8 cellular contexts compared by ENCODE assay signal in the genomic region with DNA sequence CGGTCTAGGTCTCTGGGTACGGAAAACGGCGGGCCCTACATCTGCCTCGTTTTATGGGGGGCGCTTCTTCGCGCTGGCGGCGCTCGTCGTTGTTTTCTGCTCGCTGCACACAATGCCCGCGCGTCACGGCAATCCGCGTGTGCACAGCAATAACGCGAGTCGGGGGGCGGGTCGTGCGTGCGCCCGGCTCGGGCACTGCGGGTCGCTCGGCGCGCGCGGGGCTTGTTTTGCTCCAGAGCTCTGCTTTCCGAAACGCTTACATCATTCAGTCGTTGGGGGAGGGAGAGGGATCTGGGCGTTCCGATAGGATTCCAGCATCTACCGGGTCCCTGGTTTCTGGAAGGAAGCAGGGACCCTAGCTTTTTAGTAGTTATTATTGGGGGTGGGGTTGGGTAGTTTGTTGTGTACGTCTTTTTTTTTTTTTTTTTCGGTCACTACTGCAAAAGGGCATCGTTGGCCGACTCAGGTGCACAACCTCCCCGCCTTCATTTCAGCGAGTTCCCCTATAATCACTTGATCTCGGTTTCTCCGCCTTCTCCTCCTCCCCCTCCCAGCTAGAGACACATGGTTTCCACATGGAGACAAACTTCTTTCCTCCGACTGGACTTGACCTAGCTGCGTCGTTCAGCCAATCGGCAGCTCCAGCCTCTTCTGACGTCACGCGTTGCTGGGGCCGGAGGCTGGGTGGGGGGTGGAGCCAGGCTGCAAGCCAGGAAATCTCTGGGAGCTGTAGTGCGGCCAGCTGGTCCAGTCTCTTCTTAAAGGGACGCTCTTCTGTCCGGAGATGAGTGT. TPM values are rescaled to one million over a fixed set of nuclear protein-coding genes. Genes with fewer than 3 reads are reported as not detected.
DNase-seq lines count a peak whose midpoint lies in the region; ATAC-seq, FAIRE-seq and TF ChIP-seq lines count a peak whose summit lies in the region.

No MANE protein-coding gene starts in this region.

- POLR2A ChIA-PET in AG04449 (lab: Yijun Ruan, JAX), result interaction anchor here (0.6 to 1.1 kb wide), 2 partner anchors 11 to 708 kb away, joined by 3 to 7 read pairs; a partner anchor contains a TSS

- H3K4me3 ChIP-seq in AG04449 (ENCODE audit: low read depth, low read length), result peak overlapping the region; percentile 80
- H3K4me3 ChIP-seq in WI38 (ENCODE audit: low read depth, low read length), result peak overlapping the region; percentile 83
- H3K4me3 ChIP-seq in bronchial epithelial cell (ENCODE audit: low read depth, low read length), result peak overlapping the region; percentile 79
- H3K4me3 ChIP-seq in iPS-20b (ENCODE audit: low read length), result peak overlapping the region; percentile 86
- H3K4me3 ChIP-seq in skeletal muscle satellite cell (ENCODE audit: low read length), result peak overlapping the region; percentile 77

- H3K36me3 ChIP-seq in bronchial epithelial cell (ENCODE audit: control insufficient read depth, insufficient read depth, low read length) (no peaks in the 10 kb centered on the region), iPS-20b (ENCODE audit: insufficient read depth, low read depth, low read length) (no peaks in the 10 kb centered on the region), skeletal muscle satellite cell (ENCODE audit: insufficient read depth, low read length) (no peaks in the 10 kb centered on the region)

- peak; percentile 74 for ATAC-seq in GM18907 (IDR thresholded peaks at IDR 0.05; ENCODE audit: unreplicated experiment)
- ATAC-seq in HG03175 (IDR thresholded peaks at IDR 0.05; ENCODE audit: unreplicated experiment), result peak; percentile 75

- H3K9me3 ChIP-seq in iPS-20b (ENCODE audit: insufficient read depth, low read depth, low read length) (no peaks in the 10 kb centered on the region), skeletal muscle satellite cell (replicated peaks; ENCODE audit: low read length) (no peaks in the 10 kb centered on the region)

- no peak overlapping the region for H3K27ac ChIP-seq in iPS-20b (ENCODE audit: low read length)

- peak; percentile 92 for DNase-seq in AG04449 (ENCODE audit: low read depth, low spot score)
- peak; percentile 94 for DNase-seq in NCI-H2227 treated with DMSO at 0.1 percent for 48 hours (lab: John Stamatoyannopoulos, UW)
- peak; percentile 98 for DNase-seq in bronchial epithelial cell (ENCODE audit: low read depth)

- H3K27me3 ChIP-seq in bronchial epithelial cell (ENCODE audit: control insufficient read depth, insufficient read depth, low read length) (no peaks in the 10 kb centered on the region), iPS-20b (ENCODE audit: insufficient read depth, low read length) (peaks cover 78% of the 10 kb centered on the region), skeletal muscle satellite cell (ENCODE audit: control insufficient read depth, insufficient read depth, low read length) (peaks cover 4% of the 10 kb centered on the region)

- TF ChIP-seq CTCF in AG04449 (IDR thresholded peaks at IDR 0.05; ENCODE audit: insufficient read depth, low read length, missing control alignments) (no peak), WI38 (IDR thresholded peaks at IDR 0.05; ENCODE audit: low read depth, low read length) (no peak), bronchial epithelial cell (IDR thresholded peaks at IDR 0.05; ENCODE audit: insufficient read depth, low read length, severe bottlenecking) (no peak)

- H3K4me1 ChIP-seq in iPS-20b (ENCODE audit: insufficient read depth, low read length), result peaks cover 11% of the 10 kb centered on the region; the same call in 1 of the 2 replicates
- peaks cover 4% of the 10 kb centered on the region for H3K4me1 ChIP-seq in skeletal muscle satellite cell (ENCODE audit: control insufficient read depth, insufficient read depth, low read length)

- FAIRE-seq in bronchial epithelial cell (lab: Jason Lieb, UNC), result peak; percentile 7

- H3K4me2 ChIP-seq in skeletal muscle satellite cell (ENCODE audit: low read length), result peak overlapping the region; percentile 98

- CTCF ChIA-PET in AG04449 (lab: Yijun Ruan, JAX), result interaction anchor here (1.4 to 6.4 kb wide), 5 partner anchors 9 to 327 kb away, joined by 4 to 30 read pairs (median 12); no protein-coding TSS in a partner anchor

- peak overlapping the region; percentile 85; the same call in 1 of the 2 replicates for H3K9ac ChIP-seq in iPS-20b (ENCODE audit: low read depth, low read length)
- peak overlapping the region; percentile 75 for H3K9ac ChIP-seq in skeletal muscle satellite cell (ENCODE audit: low read depth, low read length)

RNA-seq across cellular contexts. Expression of a gene that starts 3.5 kb away (rescaled TPM):
- total RNA-seq in bronchial epithelial cell, result 26.5 and 48.7 TPM in 2 replicates
- 11.7 and 15.3 TPM in 2 replicates for total RNA-seq in skeletal muscle satellite cell (2012; rRNA removed)
